8 cellular contexts compared by ENCODE assay signal in the genomic region with DNA sequence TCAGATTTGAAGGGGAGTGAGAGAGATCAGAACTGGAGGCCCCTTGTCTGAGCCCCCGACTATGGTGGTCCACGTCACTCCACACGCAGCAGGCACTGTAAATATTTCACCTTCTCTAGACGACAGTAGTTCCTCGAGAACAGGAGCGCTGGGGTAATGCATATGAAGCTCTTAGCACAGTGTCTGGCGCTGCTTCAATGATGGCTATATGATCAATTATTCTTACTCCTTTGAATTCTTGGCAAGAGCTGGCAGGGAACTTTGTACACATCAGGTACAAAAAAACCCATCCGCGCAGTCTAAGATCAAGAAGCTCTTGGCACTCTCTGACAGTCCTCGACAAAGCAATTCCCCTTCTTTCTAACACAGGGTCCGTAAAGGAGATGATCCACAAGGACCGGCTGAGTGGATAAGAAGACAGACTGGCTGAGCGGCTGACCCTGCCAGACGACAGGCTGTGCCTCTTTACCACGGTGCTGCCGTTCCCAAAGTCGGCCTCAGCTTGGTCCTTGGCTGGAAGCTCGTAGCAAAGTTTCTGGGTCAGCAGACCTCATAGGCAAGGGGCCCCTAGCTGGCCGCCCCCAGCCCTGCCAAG. TPM values are rescaled to one million over a fixed set of nuclear protein-coding genes. Genes with fewer than 3 reads are reported as not detected.
DNase-seq lines count a peak whose midpoint lies in the region; ATAC-seq and TF ChIP-seq lines count a peak whose summit lies in the region.

No MANE protein-coding gene starts in this region.

- no peaks in the 10 kb centered on the region for H3K27me3 ChIP-seq in BLaER1 treated with 17β-estradiol and CSF1 and Interleukin-3, amounts not matched to agents 10 nM and 100 nM
- H3K27me3 ChIP-seq in GM23338 (ENCODE audit: insufficient read depth) (peaks cover 18% of the 10 kb centered on the region), heart right ventricle (peaks cover 0 to 28% (median 12%) of the 10 kb centered on the region in 7 donors), smooth muscle cell (ENCODE audit: low read depth) (peaks cover 25% of the 10 kb centered on the region)

- peak overlapping the region; percentile 88 to 97 (median 94) for H3K27ac ChIP-seq in BLaER1 treated with 17β-estradiol and CSF1 and Interleukin-3, amounts not matched to agents 10 nM and 100 nM
- H3K27ac ChIP-seq in GM23338 (ENCODE audit: low read depth): 0 out of 2 replicates have a peak overlapping the region, but pooled peaks have one; percentile 59
- peak overlapping the region; percentile 59 to 94 (median 77) for H3K27ac ChIP-seq in heart right ventricle
- H3K27ac ChIP-seq in smooth muscle cell (ENCODE audit: low read depth): no peak overlapping the region

- H2AFZ ChIP-seq in GM23338 (peak overlapping the region; percentile 94), smooth muscle cell (ENCODE audit: low read depth) (no peak overlapping the region)

- TF ChIP-seq CTCF in GM23338 (conservative IDR thresholded peaks at IDR 0.05; ENCODE audit: low read depth in 2 of 2): no peak
- TF ChIP-seq CTCF in heart right ventricle (IDR thresholded peaks at IDR 0.05): no peak
- TF ChIP-seq CTCF in smooth muscle cell (IDR thresholded peaks at IDR 0.05; ENCODE audit: borderline replicate concordance, insufficient read depth, poor library complexity, severe bottlenecking): no peak

- peak overlapping the region; percentile 88 to 100 (median 96) for H3K4me2 ChIP-seq in BLaER1 treated with 17β-estradiol and CSF1 and Interleukin-3, amounts not matched to agents 10 nM and 100 nM
- H3K4me2 ChIP-seq in GM23338 (peak overlapping the region; percentile 83), smooth muscle cell (peak overlapping the region; percentile 85)

- no peaks in the 10 kb centered on the region for H3K9me3 Mint-ChIP-seq in GM23338
- H3K9me3 Mint-ChIP-seq in T-helper 2 cell treated with Interferon-gamma antibody and Interleukin-4, amounts not matched to agents 5 μg/mL and 100 μg/mL, for 36 hours: no peaks in the 10 kb centered on the region

- no peaks in the 10 kb centered on the region for H3K9me3 ChIP-seq in BLaER1 treated with 17β-estradiol and CSF1 and Interleukin-3, amounts not matched to agents 10 nM and 100 nM (replicated peaks in 1 of 11)
- no peaks in the 10 kb centered on the region for H3K9me3 ChIP-seq in heart right ventricle
- H3K9me3 ChIP-seq in smooth muscle cell (replicated peaks; ENCODE audit: low read depth): no peaks in the 10 kb centered on the region

- H3K36me3 Mint-ChIP-seq in GM23338 (ENCODE audit: low read depth): no peaks in the 10 kb centered on the region; the same call in 2 of the 3 replicates
- peaks cover 51% of the 10 kb centered on the region for H3K36me3 Mint-ChIP-seq in T-helper 2 cell treated with Interferon-gamma antibody and Interleukin-4, amounts not matched to agents 5 μg/mL and 100 μg/mL, for 36 hours (ENCODE audit: low read depth)

- H3K27me3 Mint-ChIP-seq in GM23338 (ENCODE audit: insufficient read depth, low read depth, poor library complexity): peaks cover 16% of the 10 kb centered on the region
- no peaks in the 10 kb centered on the region for H3K27me3 Mint-ChIP-seq in T-helper 2 cell treated with Interferon-gamma antibody and Interleukin-4, amounts not matched to agents 5 μg/mL and 100 μg/mL, for 36 hours (ENCODE audit: low read depth)

- peak overlapping the region; percentile 86 to 97 (median 91) for H3K9ac ChIP-seq in BLaER1 treated with 17β-estradiol and CSF1 and Interleukin-3, amounts not matched to agents 10 nM and 100 nM
- no peak overlapping the region for H3K9ac ChIP-seq in smooth muscle cell (ENCODE audit: low read depth)

- DNase-seq in GM23338 (ENCODE audit: low spot score): no peak
- DNase-seq in T-helper 2 cell treated with Interferon-gamma antibody and Interleukin-4, amounts not matched to agents 5 μg/mL and 100 μg/mL, for 36 hours (ENCODE audit: low spot score): no peak
- DNase-seq in heart right ventricle: no peak
- no peak for DNase-seq in smooth muscle cell (lab: John Stamatoyannopoulos, UW; ENCODE audit: unreplicated experiment)
- no peak for DNase-seq in NCI-H146 (lab: John Stamatoyannopoulos, UW)
- DNase-seq in stimulated activated CD4-positive, alpha-beta T cell treated with anti-CD3 and anti-CD28 coated beads, Interleukin-2, amount 100 ng/mL, for 48 hours: no peak

- H3K4me3 Mint-ChIP-seq in GM23338: peak overlapping the region; percentile 65
- H3K4me3 Mint-ChIP-seq in T-helper 2 cell treated with Interferon-gamma antibody and Interleukin-4, amounts not matched to agents 5 μg/mL and 100 μg/mL, for 36 hours: peak overlapping the region; percentile 87

- H3K4me3 ChIP-seq in BLaER1 treated with 17β-estradiol and CSF1 and Interleukin-3, amounts not matched to agents 10 nM and 100 nM: peak overlapping the region; percentile 74 to 98 (median 84)
- H3K4me3 ChIP-seq in GM23338: peak overlapping the region; percentile 57
- peak overlapping the region; percentile 40 to 86 (median 68) for H3K4me3 ChIP-seq in heart right ventricle
- H3K4me3 ChIP-seq in smooth muscle cell: peak overlapping the region; percentile 48

- peaks cover 29% of the 10 kb centered on the region for H3K4me1 Mint-ChIP-seq in GM23338
- peaks cover 55% of the 10 kb centered on the region for H3K4me1 Mint-ChIP-seq in T-helper 2 cell treated with Interferon-gamma antibody and Interleukin-4, amounts not matched to agents 5 μg/mL and 100 μg/mL, for 36 hours (ENCODE audit: low read depth)

- no peak overlapping the region for H3K27ac Mint-ChIP-seq in GM23338
- peak overlapping the region; percentile 92 for H3K27ac Mint-ChIP-seq in T-helper 2 cell treated with Interferon-gamma antibody and Interleukin-4, amounts not matched to agents 5 μg/mL and 100 μg/mL, for 36 hours

- intact Hi-C loops in heart right ventricle (cut with DNase I): loop anchor here in 3 of 10 donors (5.0 kb wide), 2 partner anchors 33 to 38 kb away; no protein-coding TSS in a partner anchor

- peaks cover 4 to 37% (median 8%) of the 10 kb centered on the region in 11 experiments; a peak in 18 of 22 replicates for H3K36me3 ChIP-seq in BLaER1 treated with 17β-estradiol and CSF1 and Interleukin-3, amounts not matched to agents 10 nM and 100 nM
- H3K36me3 ChIP-seq in GM23338 (ENCODE audit: insufficient read depth): no peaks in the 10 kb centered on the region
- H3K36me3 ChIP-seq in heart right ventricle: peaks cover 0 to 9% (median 0%) of the 10 kb centered on the region in 9 donors
- H3K36me3 ChIP-seq in smooth muscle cell (ENCODE audit: low read depth): no peaks in the 10 kb centered on the region

- peaks cover 52 to 95% (median 83%) of the 10 kb centered on the region in 10 experiments for H3K4me1 ChIP-seq in BLaER1 treated with 17β-estradiol and CSF1 and Interleukin-3, amounts not matched to agents 10 nM and 100 nM
- peaks cover 10% of the 10 kb centered on the region for H3K4me1 ChIP-seq in GM23338 (ENCODE audit: insufficient read depth)
- peaks cover 0 to 77% (median 12%) of the 10 kb centered on the region in 9 donors for H3K4me1 ChIP-seq in heart right ventricle
- H3K4me1 ChIP-seq in smooth muscle cell (ENCODE audit: low read depth): peaks cover 10% of the 10 kb centered on the region

- peaks cover 6 to 39% (median 19%) of the 10 kb centered on the region in 11 experiments; a peak in 18 of 22 replicates for H4K20me1 ChIP-seq in BLaER1 treated with 17β-estradiol and CSF1 and Interleukin-3, amounts not matched to agents 10 nM and 100 nM
- H4K20me1 ChIP-seq in GM23338 (replicated peaks; ENCODE audit: insufficient read depth) (no peaks in the 10 kb centered on the region), smooth muscle cell (ENCODE audit: low read depth) (no peaks in the 10 kb centered on the region)

- H3K79me2 ChIP-seq in GM23338 (replicated peaks; ENCODE audit: insufficient read depth): no peaks in the 10 kb centered on the region
- H3K79me2 ChIP-seq in smooth muscle cell (ENCODE audit: low read depth): no peaks in the 10 kb centered on the region

- H3F3A ChIP-seq in GM23338 (replicated peaks; ENCODE audit: low read depth) (peaks cover 13% of the 10 kb centered on the region; the same call in 1 of the 2 replicates), smooth muscle cell (ENCODE audit: low read depth) (no peaks in the 10 kb centered on the region)

- ATAC-seq in GM23338: peak; percentile 66
- peak in 7 of 8 donors; percentile 3 to 32 (median 5) for ATAC-seq in heart right ventricle
- ATAC-seq in HG03354 (IDR thresholded peaks at IDR 0.05; ENCODE audit: poor library complexity, severe bottlenecking, unreplicated experiment): no peak

- 38 to 42% methylated on average over 19 of the region's 19 CpGs for WGBS in heart right ventricle, 2 donors
- 55% methylated on average over 19 of the region's 19 CpGs for WGBS in smooth muscle cell (ENCODE audit: low lambda C conversion rate)

- no peaks in the 10 kb centered on the region for H3K9me2 ChIP-seq in GM23338 (ENCODE audit: insufficient read depth)

TF ChIP-seq in GM23338, 12 proteins besides CTCF, POLR2A, EP300 and RAD21 (continues in another document):
- TF ChIP-seq NANOG (IDR thresholded peaks at IDR 0.05; ENCODE audit: borderline replicate concordance) (no peak), STAT1 (IDR thresholded peaks at IDR 0.05; ENCODE audit: unreplicated experiment) (no peak), ZNF114 (CRISPR knock-in tag; IDR thresholded peaks at IDR 0.05) (no peak), EZH2phosphoT487 (IDR thresholded peaks at IDR 0.05; ENCODE audit: unreplicated experiment) (no peak)
- TF ChIP-seq, protein P1, sequence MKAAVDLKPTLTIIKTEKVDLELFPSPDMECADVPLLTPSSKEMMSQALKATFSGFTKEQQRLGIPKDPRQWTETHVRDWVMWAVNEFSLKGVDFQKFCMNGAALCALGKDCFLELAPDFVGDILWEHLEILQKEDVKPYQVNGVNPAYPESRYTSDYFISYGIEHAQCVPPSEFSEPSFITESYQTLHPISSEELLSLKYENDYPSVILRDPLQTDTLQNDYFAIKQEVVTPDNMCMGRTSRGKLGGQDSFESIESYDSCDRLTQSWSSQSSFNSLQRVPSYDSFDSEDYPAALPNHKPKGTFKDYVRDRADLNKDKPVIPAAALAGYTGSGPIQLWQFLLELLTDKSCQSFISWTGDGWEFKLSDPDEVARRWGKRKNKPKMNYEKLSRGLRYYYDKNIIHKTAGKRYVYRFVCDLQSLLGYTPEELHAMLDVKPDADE (IDR thresholded peaks at IDR 0.05): no peak

RNA-seq across cellular contexts. Expression of a gene that starts 0.5 kb away (rescaled TPM):
- 5.9 and 8.5 TPM in 2 replicates for total RNA-seq in GM23338 (2014; rRNA removed; shearing (Covaris generic))
- polyA plus RNA-seq in GM23338 (2016; fragmentation: Nextera tagmentation; extraction: Ambion mirVana): 1.2 and 2.3 TPM in 2 replicates
- 10 to 100 TPM in 1 of 10 donors, 1 to 10 TPM in 9; 1.1 to 11.7 (median 3.0) TPM for total RNA-seq in heart right ventricle
- 1 to 10 TPM; 2.5 to 2.7 TPM for polyA plus RNA-seq in heart right ventricle
- total RNA-seq in smooth muscle cell: 0.45 TPM in 1 of 2 replicates, not detected in the other
- not detected in 2 replicates for polyA plus RNA-seq in smooth muscle cell
